ENCODE assay signal across 7 cellular contexts in the genomic region with DNA sequence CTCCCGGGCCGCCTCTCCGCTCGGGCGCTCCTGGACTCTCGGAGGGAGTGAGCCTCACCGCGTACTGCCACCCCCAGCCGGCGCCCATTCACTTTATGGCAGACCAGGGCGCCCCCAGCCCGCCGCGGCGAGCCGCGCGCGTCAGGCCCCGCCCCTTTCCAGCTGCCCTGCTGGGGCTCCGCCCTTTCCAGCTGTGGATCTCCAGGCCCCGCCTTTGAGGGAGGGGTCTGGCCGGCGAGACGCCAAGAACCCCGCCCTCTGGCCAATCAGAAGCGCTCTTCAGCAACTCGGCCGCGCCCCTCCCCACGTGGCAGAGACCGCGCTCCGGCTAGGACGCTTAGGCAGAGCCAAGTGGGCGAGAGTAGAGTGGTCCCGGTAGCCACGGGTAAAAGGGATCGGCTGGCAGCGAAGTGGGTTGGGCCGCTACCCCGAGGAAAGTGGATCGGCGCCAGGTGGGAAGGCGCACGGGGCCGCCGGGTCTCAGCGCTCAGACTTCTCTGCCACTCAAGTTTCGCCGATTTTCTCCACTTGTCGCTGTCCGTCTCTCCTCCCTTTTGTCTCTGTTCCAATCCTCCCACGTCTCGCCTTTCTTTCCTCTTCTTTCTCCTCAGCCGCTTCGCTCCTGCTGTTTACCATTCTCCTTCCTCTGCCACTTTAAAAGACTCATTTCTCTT. TPM values are rescaled to one million over a fixed set of nuclear protein-coding genes. Genes with fewer than 3 reads are reported as not detected.
A peak's percentile ranks its signal among the peaks of the same experiment; 100 is the strongest.
DNase-seq lines count a peak whose midpoint lies in the region; ATAC-seq and TF ChIP-seq lines count a peak whose summit lies in the region.

A gene (minus strand): TSS at position 69 of the 674 bp plus-strand sequence. CDS start 9,432 bp downstream, outside the sequence.

- peak; percentile 41 for ATAC-seq in HG02884 (IDR thresholded peaks at IDR 0.05; ENCODE audit: unreplicated experiment)
- ATAC-seq in activated CD8-positive, alpha-beta T cell treated with anti-CD3 and anti-CD28 coated beads for 36 hours = peak; percentile 68
- peak; percentile 76 for ATAC-seq in lung (ENCODE audit: insufficient read depth, low FRiP score)

- POLR2A ChIA-PET in activated CD8-positive, alpha-beta T cell treated with anti-CD3 and anti-CD28 coated beads for 36 hours (lab: Charles Lee) = interaction anchor here (1.0 to 1.3 kb wide), 2 partner anchors 157 to 209 kb away, joined by 3 to 4 read pairs; no protein-coding TSS in a partner anchor

- DNase-seq in GM13977 (ENCODE audit: low spot score) (peak; percentile 99), NCI-H345 (lab: John Stamatoyannopoulos, UW) (peak; percentile 78), ecto neural progenitor cell (ENCODE audit: low spot score) (peak; percentile 97), lung (ENCODE audit: low spot score) (peak; percentile 88)
- peak; percentile 94 for DNase-seq in activated CD8-positive, alpha-beta T cell treated with anti-CD3 and anti-CD28 coated beads for 36 hours
- DNase-seq in stimulated activated CD4-positive, alpha-beta T cell treated with anti-CD3 and anti-CD28 coated beads, Interleukin-4, amount 100 ng/mL, for 4 hours = peak; percentile 88

- 0 to 1% methylated on average over 56 to 57 of the region's 57 CpGs for WGBS in lung, 2 donors

- H3K27me3 ChIP-seq in lung (ENCODE audit: control insufficient read depth, insufficient read depth) = no peaks in the 10 kb centered on the region

- H3K4me3 ChIP-seq in lung = peak within 1 kb of the TSS; percentile 27

- H3K36me3 Mint-ChIP-seq in activated CD8-positive, alpha-beta T cell treated with anti-CD3 and anti-CD28 coated beads for 36 hours (ENCODE audit: low read depth) = no peaks in the 10 kb centered on the region

- H3K36me3 ChIP-seq in lung (ENCODE audit: control insufficient read depth in 2 of 2, insufficient read depth in 2 of 2, low read length in 2 of 2) = no peaks in the 10 kb centered on the region

- no peaks in the 10 kb centered on the region for H3K9me3 ChIP-seq in lung (ENCODE audit: control insufficient read depth in 2 of 2, insufficient read depth in 1 of 2, low read length in 1 of 2)

- peaks cover 38% of the 10 kb centered on the region for H3K27me3 Mint-ChIP-seq in activated CD8-positive, alpha-beta T cell treated with anti-CD3 and anti-CD28 coated beads for 36 hours

- intact Hi-C loops in activated CD8-positive, alpha-beta T cell treated with anti-CD3 and anti-CD28 coated beads for 36 hours (cut with micrococcal nuclease) = no loop called here

- CTCF ChIA-PET in activated CD8-positive, alpha-beta T cell treated with anti-CD3 and anti-CD28 coated beads for 36 hours (lab: Charles Lee) = interaction anchor here (0.8 to 19.5 kb wide), 8 partner anchors 8 to 181 kb away, joined by 3 to 886 read pairs (median 4); no protein-coding TSS in a partner anchor

- H3K4me3 Mint-ChIP-seq in activated CD8-positive, alpha-beta T cell treated with anti-CD3 and anti-CD28 coated beads for 36 hours = peak within 1 kb of the TSS; percentile 76

- no peak for TF ChIP-seq CTCF in GM13977 (IDR thresholded peaks at IDR 0.05; ENCODE audit: extremely low read depth, insufficient read depth, missing control alignments)
- no peak for TF ChIP-seq CTCF in activated CD8-positive, alpha-beta T cell treated with anti-CD3 and anti-CD28 coated beads for 36 hours (IDR thresholded peaks at IDR 0.05)
- TF ChIP-seq CTCF in lung (IDR thresholded peaks at IDR 0.05; ENCODE audit: control extremely low read depth, extremely low read depth) = no peak

- no peak within 1 kb of the TSS for H3K27ac Mint-ChIP-seq in activated CD8-positive, alpha-beta T cell treated with anti-CD3 and anti-CD28 coated beads for 36 hours

- peaks cover 19% of the 10 kb centered on the region for H3K4me1 Mint-ChIP-seq in activated CD8-positive, alpha-beta T cell treated with anti-CD3 and anti-CD28 coated beads for 36 hours (ENCODE audit: low read depth)

- in situ Hi-C loops in GM13977 (cut with MboI; ENCODE audit: low pct_unique_long_range_greater_than_20kb, low sequenced_read_pairs, unreplicated experiment) = loop anchor here (25.0 kb wide), 1 partner anchor 346 kb away; no protein-coding TSS in a partner anchor

- peaks cover 4 to 7% of the 10 kb centered on the region in 2 donors for H3K4me1 ChIP-seq in lung (ENCODE audit: control insufficient read depth in 2 of 2, insufficient read depth in 2 of 2, low read length in 2 of 2)

- no peak within 1 kb of the TSS for H3K27ac ChIP-seq in lung (ENCODE audit: low read depth in 1 of 2, low read length in 1 of 2)

- no peaks in the 10 kb centered on the region for H3K9me3 Mint-ChIP-seq in activated CD8-positive, alpha-beta T cell treated with anti-CD3 and anti-CD28 coated beads for 36 hours

RNA-seq across cellular contexts. Expression of the gene that starts here (rescaled TPM):
- total RNA-seq in activated CD8-positive, alpha-beta T cell treated with anti-CD3 and anti-CD28 coated beads for 36 hours = under 1 TPM in 1 of 2 experiments, not detected in 1; 0.23 TPM
- not detected for total RNA-seq in lung
- under 1 TPM in 1 of 2 donors, not detected in 1; 0.03 TPM for polyA plus RNA-seq in lung

Comparison
In these comparisons a context has a peak if more than half of its experiments do, and no peak if none do; other contexts are left out.
1. Peak in DNase-seq and ATAC-seq in activated CD8-positive, alpha-beta T cell treated with anti-CD3 and anti-CD28 coated beads for 36 hours; RNA of the gene not detected or under 1 TPM.
2. Peak in DNase-seq, ATAC-seq and H3K4me3 ChIP-seq in lung; RNA of the gene not detected or under 1 TPM.